Comparison of ENCODE assay signal across 33 cellular contexts in genomic region chr12:109010259-109010658, GRCh38. TPM values are rescaled to one million over a fixed set of nuclear protein-coding genes. Genes with fewer than 3 reads are reported as not detected.
"Had no signal": no experiment of that assay in that cellular context is flagged by ENCODE, and none has a peak within 500 bp of the region (broad histone marks: within the 10 kb centered on the region; RNA-seq: fewer than 3 reads in every experiment).

No MANE protein-coding gene starts in this region.

- H3K36me3 Mint-ChIP-seq: naive B cell; natural killer cell; neural progenitor cell; stimulated activated effector memory CD8-positive, alpha-beta T cell treated with anti-CD3 and anti-CD28 coated beads, Interleukin-12 subunit alpha, Interleukin-12 subunit beta, amount 100 ng/mL, for 72 hours had no signal

- H3K9me3 Mint-ChIP-seq: naive B cell; natural killer cell; nephron progenitor cell; neural progenitor cell; stimulated activated effector memory CD8-positive, alpha-beta T cell treated with anti-CD3 and anti-CD28 coated beads, Interleukin-12 subunit alpha, Interleukin-12 subunit beta, amount 100 ng/mL, for 72 hours; stimulated activated naive CD8-positive, alpha-beta T cell treated with anti-CD3 and anti-CD28 coated beads, Interleukin-15, Interleukin-2, amounts not matched to agents 100 ng/mL and 50 ng/mL, for 24 hours had no signal

- DNase-seq: kidney glomerular epithelial cell; left cardiac atrium; left lung; lower lobe of right lung; mammary epithelial cell; mesenchymal stem cell; naive B cell; natural killer cell; nephron progenitor cell; occipital lobe; ovary; retina; right cardiac atrium; sigmoid colon; small intestine; spleen; stimulated activated CD4-positive, alpha-beta T cell treated with anti-CD3 and anti-CD28 coated beads, Interleukin-4, amount 100 ng/mL, for 24 hours; stimulated activated naive CD4-positive, alpha-beta T cell; trophoblast cell; upper lobe of right lung had no signal

- H3K27me3 ChIP-seq: hepatocyte, left lung, neural progenitor cell, ovary, upper lobe of right lung had no signal

- H3K4me3 ChIP-seq: hepatocyte, left lung, lower lobe of right lung, neural progenitor cell, ovary, sigmoid colon, spleen, suprapubic skin, thoracic aorta, tibial artery, upper lobe of right lung had no signal

- H3K9me3 ChIP-seq: left lung, lower lobe of right lung, neutrophil, ovary, sigmoid colon, spleen, suprapubic skin, thoracic aorta, tibial artery, upper lobe of right lung had no signal

- H3K27ac Mint-ChIP-seq: natural killer cell; nephron progenitor cell; neural progenitor cell; progenitor cell of endocrine pancreas; stimulated activated effector memory CD8-positive, alpha-beta T cell treated with anti-CD3 and anti-CD28 coated beads, Interleukin-12 subunit alpha, Interleukin-12 subunit beta, amount 100 ng/mL, for 72 hours; stimulated activated naive CD8-positive, alpha-beta T cell treated with anti-CD3 and anti-CD28 coated beads, Interleukin-15, Interleukin-2, amounts not matched to agents 100 ng/mL and 50 ng/mL, for 24 hours had no signal

- H3K27ac ChIP-seq: hepatocyte, left lung, lower lobe of right lung, neural progenitor cell, neutrophil, ovary, sigmoid colon, spleen, suprapubic skin, thoracic aorta, tibial artery, upper lobe of right lung had no signal

- H3K4me1 Mint-ChIP-seq: naive B cell; natural killer cell; neural progenitor cell; stimulated activated effector memory CD8-positive, alpha-beta T cell treated with anti-CD3 and anti-CD28 coated beads, Interleukin-12 subunit alpha, Interleukin-12 subunit beta, amount 100 ng/mL, for 72 hours had no signal

- H3K36me3 ChIP-seq: left lung, lower lobe of right lung, neural progenitor cell, neutrophil, ovary, sigmoid colon, spleen, suprapubic skin, thoracic aorta, tibial artery, upper lobe of right lung had no signal

- H3K4me1 ChIP-seq: left lung, lower lobe of right lung, neural progenitor cell, sigmoid colon, spleen, suprapubic skin, tibial artery, upper lobe of right lung had no signal

- H3K4me3 Mint-ChIP-seq: naive B cell; natural killer cell; nephron progenitor cell; neural progenitor cell; stimulated activated effector memory CD8-positive, alpha-beta T cell treated with anti-CD3 and anti-CD28 coated beads, Interleukin-12 subunit alpha, Interleukin-12 subunit beta, amount 100 ng/mL, for 72 hours; stimulated activated naive CD8-positive, alpha-beta T cell treated with anti-CD3 and anti-CD28 coated beads, Interleukin-15, Interleukin-2, amounts not matched to agents 100 ng/mL and 50 ng/mL, for 24 hours had no signal

RNA-seq across cellular contexts. Expression of gene SVOP, which starts 10.6 kb away (rescaled TPM):
- total RNA-seq: left lung, liver, lower lobe of right lung, mononuclear cell, natural killer cell, ovary, pulmonary artery endothelial cell, spleen, subcutaneous adipose tissue, suprapubic skin, thoracic aorta, upper lobe of right lung had no signal
